8 cellular contexts compared by ENCODE assay signal in the genomic region with DNA sequence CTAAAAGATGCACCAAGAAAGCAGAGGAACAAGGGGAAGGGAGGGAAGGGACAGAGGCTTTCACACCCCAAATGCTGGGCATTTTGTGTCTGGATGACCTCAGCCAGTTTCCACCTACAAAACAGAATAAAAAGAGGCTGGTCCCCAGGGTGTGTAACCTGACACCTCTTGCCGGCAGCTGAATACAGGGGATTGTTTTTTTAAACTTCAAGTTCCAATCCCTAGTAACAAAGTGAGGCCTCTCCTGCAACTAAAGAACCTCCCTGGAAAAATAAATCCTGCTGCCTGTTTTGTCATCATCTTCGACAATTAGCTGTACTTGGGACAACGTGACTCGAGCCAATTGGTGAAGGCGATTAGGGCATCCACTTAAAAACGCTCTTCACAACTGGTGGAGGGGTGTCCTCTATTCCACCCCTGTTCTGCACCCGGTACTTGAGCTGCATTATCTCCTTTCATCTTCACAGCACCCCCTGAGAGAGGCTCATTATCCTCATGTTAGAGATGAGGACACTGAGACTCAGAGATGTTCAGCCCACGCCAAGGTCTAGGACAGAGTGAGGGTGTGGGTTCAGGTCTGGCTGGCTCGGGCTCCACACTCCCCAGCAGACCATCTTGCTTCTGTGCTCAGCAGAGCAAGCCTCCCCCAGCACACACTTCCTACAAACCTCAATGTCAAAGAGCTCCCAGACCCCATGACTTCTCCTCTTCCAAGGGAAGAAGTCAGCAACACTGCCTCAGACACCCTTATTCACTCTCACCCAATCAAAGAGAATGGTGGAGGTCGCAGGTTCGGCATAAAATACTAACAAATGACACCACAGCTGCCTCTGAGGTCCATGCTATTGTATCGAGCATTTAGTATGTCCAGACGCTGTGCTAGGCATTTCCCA. TPM values are rescaled to one million over a fixed set of nuclear protein-coding genes. Genes with fewer than 3 reads are reported as not detected.
A peak's percentile ranks its signal among the peaks of the same experiment; 100 is the strongest.
DNase-seq lines count a peak whose midpoint lies in the region; ATAC-seq and TF ChIP-seq lines count a peak whose summit lies in the region.

No MANE protein-coding gene starts in this region.

- H3K9me3 ChIP-seq in IMR-90 (ENCODE audit: control insufficient read depth, insufficient read depth, low read length), result no peaks in the 10 kb centered on the region
- no peaks in the 10 kb centered on the region for H3K9me3 ChIP-seq in RWPE2 (ENCODE audit: severe bottlenecking)
- no peaks in the 10 kb centered on the region for H3K9me3 ChIP-seq in esophagus squamous epithelium

- TF ChIP-seq RAD21 in IMR-90 (IDR thresholded peaks at IDR 0.05; ENCODE audit: low read length), result no peak

- dilution Hi-C loops in IMR-90 (cut with HindIII; ENCODE audit: low sequenced_read_pairs, unreplicated experiment), result no loop called here

- no peak for TF ChIP-seq CTCF in Calu3 (IDR thresholded peaks at IDR 0.05; ENCODE audit: unreplicated experiment)
- no peak for TF ChIP-seq CTCF in IMR-90 (conservative IDR thresholded peaks at IDR 0.05; ENCODE audit: low read depth, low read length)
- TF ChIP-seq CTCF in RWPE2 (IDR thresholded peaks at IDR 0.05; ENCODE audit: poor library complexity, severe bottlenecking), result no peak
- no peak for TF ChIP-seq CTCF in esophagus squamous epithelium (IDR thresholded peaks at IDR 0.05)

- no peak overlapping the region; the same call in 1 of the 2 replicates for H4K91ac ChIP-seq in IMR-90 (ENCODE audit: insufficient read depth, low read depth, low read length)

- no peak overlapping the region for H2BK15ac ChIP-seq in IMR-90 (ENCODE audit: low read depth, low read length)

- no peak overlapping the region for H3K14ac ChIP-seq in IMR-90 (replicated peaks; ENCODE audit: low read depth, low read length)

- H3K27me3 ChIP-seq in IMR-90 (ENCODE audit: control insufficient read depth, insufficient read depth, low read length) (no peaks in the 10 kb centered on the region), RWPE2 (ENCODE audit: insufficient read depth, poor library complexity, severe bottlenecking) (no peaks in the 10 kb centered on the region), esophagus squamous epithelium (no peaks in the 10 kb centered on the region)

- no peak overlapping the region for H3K56ac ChIP-seq in IMR-90 (ENCODE audit: extremely low read depth, insufficient read depth, low read length)

- H3K4me3 ChIP-seq in IMR-90 (ENCODE audit: insufficient read depth, low read depth, low read length) (no peak overlapping the region), RWPE2 (ENCODE audit: severe bottlenecking) (no peak overlapping the region), esophagus squamous epithelium (no peak overlapping the region)

- 17% methylated on average over 1 of the region's 13 CpGs; no CpG with 5 or more reads in 1 of the 2 experiments for WGBS in IMR-90 (ENCODE audit: extremely low coverage in 2 of 2, insufficient read length in 1 of 2), 2 experiments
- WGBS in esophagus squamous epithelium, 2 donors, result 45 to 53% methylated on average over 13 of the region's 13 CpGs

- H3K18ac ChIP-seq in IMR-90 (ENCODE audit: low read depth, low read length), result peak overlapping the region; percentile 31; the same call in 1 of the 2 replicates

- no peaks in the 10 kb centered on the region for H4K20me1 ChIP-seq in IMR-90 (ENCODE audit: insufficient read depth, low read length)

- H3K4me2 ChIP-seq in IMR-90 (ENCODE audit: low read depth, low read length), result peak overlapping the region; percentile 65; the same call in 1 of the 2 replicates

- no peaks in the 10 kb centered on the region for H3K9me3 Mint-ChIP-seq in Calu3 (ENCODE audit: low read depth, unreplicated experiment)

- H3K36me3 Mint-ChIP-seq in Calu3 (ENCODE audit: insufficient read depth, unreplicated experiment), result no peaks in the 10 kb centered on the region

- peak overlapping the region in 1 of 2 experiments; percentile 25; a peak in 2 of 4 replicates for H4K8ac ChIP-seq in IMR-90 (ENCODE audit: low read depth in 2 of 2, low read length in 2 of 2)

- H3K27ac ChIP-seq in IMR-90 (ENCODE audit: insufficient read depth, low read length), result peak overlapping the region; percentile 35; the same call in 1 of the 2 replicates
- H3K27ac ChIP-seq in RWPE2 (ENCODE audit: poor library complexity, severe bottlenecking), result no peak overlapping the region
- peak overlapping the region; percentile 39 to 96 (median 86) for H3K27ac ChIP-seq in esophagus squamous epithelium

- H2BK5ac ChIP-seq in IMR-90 (ENCODE audit: low read depth, low read length, poor library complexity, severe bottlenecking), result no peak overlapping the region

- in situ Hi-C loops in IMR-90 (cut with MboI; ENCODE audit: low sequenced_read_pairs), result no loop called here

- no peak overlapping the region for H2AFZ ChIP-seq in IMR-90 (replicated peaks; ENCODE audit: low read length, poor library complexity)

- peak; percentile 89 for ATAC-seq in IMR-90 (ENCODE audit: low read depth)
- peak; percentile 44; the same call in 1 of the 3 replicates for ATAC-seq in RWPE2 (ENCODE audit: low read depth)

- H3K79me1 ChIP-seq in IMR-90 (ENCODE audit: low read depth in 1 of 2, low read length in 2 of 2), result no peaks in the 10 kb centered on the region

- H2BK120ac ChIP-seq in IMR-90 (ENCODE audit: low read depth, low read length), result no peak overlapping the region

- H3K4me1 Mint-ChIP-seq in Calu3 (ENCODE audit: low read depth, unreplicated experiment), result peaks cover 36% of the 10 kb centered on the region

- H2AK5ac ChIP-seq in IMR-90 (ENCODE audit: low read depth, low read length), result no peak overlapping the region

- no peak overlapping the region for H2AK9ac ChIP-seq in IMR-90 (replicated peaks; ENCODE audit: low read depth, low read length, poor library complexity)

- DNase-seq in Calu3, result peak; percentile 44
- DNase-seq in IMR-90, result peak; percentile 73
- no peak for DNase-seq in RWPE2 (ENCODE audit: low spot score)
- no peak for DNase-seq in esophagus squamous epithelium (lab: John Stamatoyannopoulos, UW)
- DNase-seq in renal cortical epithelial cell (ENCODE audit: low read depth), result peak; percentile 74
- no peak for DNase-seq in HPDE6-E6E7 (ENCODE audit: extremely low spot score)
- no peak for DNase-seq in NOMO-1 (lab: John Stamatoyannopoulos, UW; ENCODE audit: unreplicated experiment in 2 of 2)
- DNase-seq in hippocampal formation (lab: John Stamatoyannopoulos, UW), result no peak

- peaks cover 9% of the 10 kb centered on the region; the same call in 1 of the 2 replicates for H3K4me1 ChIP-seq in IMR-90 (ENCODE audit: control insufficient read depth, insufficient read depth, low read length)
- H3K4me1 ChIP-seq in RWPE2 (ENCODE audit: insufficient read depth, poor library complexity, severe bottlenecking), result no peaks in the 10 kb centered on the region
- peaks cover 22 to 98% (median 42%) of the 10 kb centered on the region in 3 donors for H3K4me1 ChIP-seq in esophagus squamous epithelium

- CTCF ChIA-PET in Calu3 (lab: Charles Lee), result interaction anchor here (0.5 kb wide), 1 partner anchor 89 kb away, joined by 5 read pairs; no protein-coding TSS in a partner anchor
- CTCF ChIA-PET in IMR-90 (lab: Yijun Ruan, JAX), result interaction anchor here (0.5 to 0.7 kb wide), 2 partner anchors 39 to 99 kb away, joined by 3 read pairs; no protein-coding TSS in a partner anchor

- peak overlapping the region; percentile 29; the same call in 1 of the 2 replicates for H2BK20ac ChIP-seq in IMR-90 (ENCODE audit: low read depth, low read length)

- intact Hi-C loops in Calu3 (cut with micrococcal nuclease; ENCODE audit: unreplicated experiment), result loop anchor here (2.0 kb wide), 1 partner anchor 15 kb away; the partner anchor contains the start of gene ITPKB
- intact Hi-C loops in IMR-90 (cut with micrococcal nuclease), result no loop called here
- intact Hi-C loops in esophagus squamous epithelium (cut with DNase I), result no loop called here

- no peaks in the 10 kb centered on the region for H3K27me3 Mint-ChIP-seq in Calu3 (ENCODE audit: unreplicated experiment)

- no peak overlapping the region for H3K9ac ChIP-seq in IMR-90 (ENCODE audit: low read depth, low read length)

- peak overlapping the region; percentile 15; the same call in 1 of the 2 replicates for H4K5ac ChIP-seq in IMR-90 (ENCODE audit: low read depth, low read length)

- no peak overlapping the region for H3K4ac ChIP-seq in IMR-90 (ENCODE audit: low read depth, low read length)

- H3K23ac ChIP-seq in IMR-90 (ENCODE audit: low read depth, low read length), result no peak overlapping the region

- H3K4me3 Mint-ChIP-seq in Calu3 (ENCODE audit: low read depth, unreplicated experiment), result no peak overlapping the region

- H3K9me1 ChIP-seq in IMR-90 (ENCODE audit: insufficient read depth, low read length), result peaks cover 8% of the 10 kb centered on the region; the same call in 1 of the 2 replicates

- BruUV-seq in Calu3 (replicated peaks; lab: Mats Ljungman, UMichigan), result no TSS peak
- BruUV-seq in IMR-90 (replicated peaks; lab: Mats Ljungman, UMichigan), result no TSS peak

- TF ChIP-seq POLR2A in IMR-90 (IDR thresholded peaks at IDR 0.05; ENCODE audit: low read depth, low read length) (no peak), esophagus squamous epithelium (IDR thresholded peaks at IDR 0.05) (no peak)

- H3K36me3 ChIP-seq in IMR-90 (ENCODE audit: control insufficient read depth, insufficient read depth, low read length) (no peaks in the 10 kb centered on the region), RWPE2 (ENCODE audit: low read depth) (no peaks in the 10 kb centered on the region), esophagus squamous epithelium (peaks cover 0 to 32% (median 5%) of the 10 kb centered on the region in 3 donors)

- POLR2A ChIA-PET in IMR-90 (lab: Charles Lee; ENCODE audit: unreplicated experiment), result no interaction called here

- no peak overlapping the region for H3K27ac Mint-ChIP-seq in Calu3 (ENCODE audit: unreplicated experiment)

TF ChIP-seq in IMR-90, 13 proteins besides CTCF, POLR2A, EP300 and RAD21 (continues in another document):
- TF ChIP-seq NFE2L2 (IDR thresholded peaks at IDR 0.05; ENCODE audit: low read depth, low read length), result no peak
- TF ChIP-seq BHLHE40 (IDR thresholded peaks at IDR 0.05; ENCODE audit: low read depth, low read length), result no peak
- TF ChIP-seq FOS (IDR thresholded peaks at IDR 0.05; ENCODE audit: low read depth, low read length), result no peak
- TF ChIP-seq SMC3 (IDR thresholded peaks at IDR 0.05; ENCODE audit: low read depth, low read length), result no peak
- no peak for TF ChIP-seq MAZ (IDR thresholded peaks at IDR 0.05; ENCODE audit: borderline replicate concordance, low read depth, low read length)

RNA-seq across cellular contexts. Expression of gene ITPKB, which starts 15.2 kb away (rescaled TPM):
- 9.8 and 11.8 TPM in 2 replicates for total RNA-seq in Calu3 (2022)
- total RNA-seq in IMR-90 (2012; rRNA removed), result 0.72 and 0.83 TPM in 2 replicates
- polyA plus RNA-seq in IMR-90 (2012; rRNA removed), result 1.3 and 1.4 TPM in 2 replicates
- 0.87 and 1.7 TPM in 2 replicates for polyA plus RNA-seq in IMR-90 (2012; cell fraction: cytosol; rRNA removed)
- 1.9 and 2.6 TPM in 2 replicates for polyA plus RNA-seq in IMR-90 (2012; cell fraction: nucleus; rRNA removed; ENCODE audit: low replicate concordance)
- 10 to 100 TPM; 10.7 to 22.3 (median 15.9) TPM for total RNA-seq in esophagus squamous epithelium
- 1.6 and 5.9 TPM in 2 replicates for total RNA-seq in renal cortical epithelial cell

Comparison
In these comparisons a context has a peak if more than half of its experiments do, and no peak if none do; other contexts are left out.
1. DNase-seq: peak in Calu3 (single experiment), IMR-90 (single experiment) and renal cortical epithelial cell (single experiment); none in RWPE2 (single experiment), esophagus squamous epithelium (single experiment), HPDE6-E6E7 (single experiment), NOMO-1 (0 of 2) and hippocampal formation (0 of 2).